8 cellular contexts compared by ENCODE assay signal in the genomic region with DNA sequence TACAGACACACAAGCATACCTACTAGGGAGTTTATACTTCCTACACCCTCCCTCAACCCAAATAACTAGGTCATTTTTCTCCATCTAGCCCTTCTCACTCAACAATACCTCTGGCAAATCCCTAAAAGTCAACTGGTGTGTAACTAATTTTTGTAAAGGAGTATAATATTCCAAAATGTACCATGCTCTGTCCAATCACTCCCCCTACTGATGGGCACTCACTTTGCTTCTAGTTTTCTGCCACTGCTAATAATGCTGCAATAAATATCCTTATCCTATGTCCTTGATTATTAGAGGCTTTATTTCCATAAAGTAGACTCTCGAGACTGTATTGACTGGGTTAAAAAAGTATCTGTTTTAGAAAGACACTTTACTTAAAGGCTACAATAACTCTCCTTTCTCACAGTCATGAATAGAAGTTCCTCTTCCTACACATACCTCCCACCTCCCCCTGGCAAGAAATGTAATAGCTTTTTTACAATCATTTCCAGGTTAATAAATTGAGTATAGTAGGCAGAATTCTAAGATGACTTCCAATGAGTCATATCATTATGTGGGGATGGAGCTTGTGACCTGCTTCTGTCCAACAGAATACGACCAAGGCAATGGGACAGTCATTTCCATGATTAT. TPM values are rescaled to one million over a fixed set of nuclear protein-coding genes. Genes with fewer than 3 reads are reported as not detected.
DNase-seq lines count a peak whose midpoint lies in the region; ATAC-seq, FAIRE-seq and TF ChIP-seq lines count a peak whose summit lies in the region.

No MANE protein-coding gene starts in this region.

- H3K9me3 Mint-ChIP-seq in stimulated activated naive CD8-positive, alpha-beta T cell treated with anti-CD3 and anti-CD28 coated beads, Interleukin-15, Interleukin-2, amounts not matched to agents 100 ng/mL and 50 ng/mL, for 24 hours, result no peaks in the 10 kb centered on the region
- no peaks in the 10 kb centered on the region for H3K9me3 Mint-ChIP-seq in activated CD8-positive, alpha-beta memory T cell treated with anti-CD3 and anti-CD28 coated beads, Interleukin-2, amount 10 ng/mL, durations not matched to agents 7 days and 5 days (ENCODE audit: low read depth)

- no peaks in the 10 kb centered on the region for H3K27me3 ChIP-seq in SJCRH30
- H3K27me3 ChIP-seq in transverse colon, result no peaks in the 10 kb centered on the region

- TF ChIP-seq EP300 in transverse colon (IDR thresholded peaks at IDR 0.05; ENCODE audit: low read depth), result no peak

- no peak for TF ChIP-seq POLR2A in transverse colon (IDR thresholded peaks at IDR 0.05)

- H3K27me3 Mint-ChIP-seq in stimulated activated naive CD8-positive, alpha-beta T cell treated with anti-CD3 and anti-CD28 coated beads, Interleukin-15, Interleukin-2, amounts not matched to agents 100 ng/mL and 50 ng/mL, for 24 hours, result no peaks in the 10 kb centered on the region
- H3K27me3 Mint-ChIP-seq in activated CD8-positive, alpha-beta memory T cell treated with anti-CD3 and anti-CD28 coated beads, Interleukin-2, amount 10 ng/mL, durations not matched to agents 7 days and 5 days, result no peaks in the 10 kb centered on the region

- ATAC-seq in stimulated activated naive CD8-positive, alpha-beta T cell treated with anti-CD3 and anti-CD28 coated beads, Interleukin-15, Interleukin-2, amounts not matched to agents 100 U/mL and 50 U/mL, for 24 hours, result no peak
- ATAC-seq in HG03342 (IDR thresholded peaks at IDR 0.05; ENCODE audit: unreplicated experiment) (no peak), Right ventricle myocardium superior (ENCODE audit: poor library complexity) (no peak)
- no peak for ATAC-seq in activated CD8-positive, alpha-beta memory T cell treated with anti-CD3 and anti-CD28 coated beads, Interleukin-2, amount 10 ng/mL, durations not matched to agents 7 days and 5 days

- intact Hi-C loops in transverse colon (cut with DNase I; ENCODE audit: low total_unique reads) (no loop called here), Right ventricle myocardium superior (cut with DNase I) (loop anchor here (10.0 kb wide), 1 partner anchor 863 kb away; no protein-coding TSS in a partner anchor)

- H3K4me1 ChIP-seq in SJCRH30, result peaks cover 3% of the 10 kb centered on the region; the same call in 1 of the 2 replicates
- H3K4me1 ChIP-seq in transverse colon, result peaks cover 17 to 35% (median 25%) of the 10 kb centered on the region in 4 donors

- in situ Hi-C loops in transverse colon (cut with MboI; ENCODE audit: low pct_ligation_motif_present in 1 of 4, low pct_unique_long_range_greater_than_20kb in 1 of 4, low sequenced_read_pairs in 3 of 4), result loop anchor here in 3 of 4 donors (25.0 kb wide), 2 partner anchors 856 to 931 kb away; no protein-coding TSS in a partner anchor

- H3K27ac Mint-ChIP-seq in stimulated activated naive CD8-positive, alpha-beta T cell treated with anti-CD3 and anti-CD28 coated beads, Interleukin-15, Interleukin-2, amounts not matched to agents 100 ng/mL and 50 ng/mL, for 24 hours, result peak overlapping the region; percentile 38
- no peak overlapping the region for H3K27ac Mint-ChIP-seq in activated CD8-positive, alpha-beta memory T cell treated with anti-CD3 and anti-CD28 coated beads, Interleukin-2, amount 10 ng/mL, durations not matched to agents 7 days and 5 days

- H3K4me3 Mint-ChIP-seq in stimulated activated naive CD8-positive, alpha-beta T cell treated with anti-CD3 and anti-CD28 coated beads, Interleukin-15, Interleukin-2, amounts not matched to agents 100 ng/mL and 50 ng/mL, for 24 hours, result no peak overlapping the region
- no peak overlapping the region for H3K4me3 Mint-ChIP-seq in activated CD8-positive, alpha-beta memory T cell treated with anti-CD3 and anti-CD28 coated beads, Interleukin-2, amount 10 ng/mL, durations not matched to agents 7 days and 5 days

- no peak overlapping the region for H3K4me3 ChIP-seq in SJCRH30
- no peak overlapping the region for H3K4me3 ChIP-seq in transverse colon

- peak; percentile 21 to 40 (median 32) for TF ChIP-seq CTCF in transverse colon (IDR thresholded peaks at IDR 0.05)

- peaks cover 10% of the 10 kb centered on the region for H3K4me1 Mint-ChIP-seq in stimulated activated naive CD8-positive, alpha-beta T cell treated with anti-CD3 and anti-CD28 coated beads, Interleukin-15, Interleukin-2, amounts not matched to agents 100 ng/mL and 50 ng/mL, for 24 hours (ENCODE audit: low read depth)
- peaks cover 11% of the 10 kb centered on the region for H3K4me1 Mint-ChIP-seq in activated CD8-positive, alpha-beta memory T cell treated with anti-CD3 and anti-CD28 coated beads, Interleukin-2, amount 10 ng/mL, durations not matched to agents 7 days and 5 days

- H3K36me3 ChIP-seq in SJCRH30, result no peaks in the 10 kb centered on the region
- H3K36me3 ChIP-seq in transverse colon, result peaks cover 0 to 8% (median 2%) of the 10 kb centered on the region in 4 donors

- peaks cover 29% of the 10 kb centered on the region for H3K36me3 Mint-ChIP-seq in stimulated activated naive CD8-positive, alpha-beta T cell treated with anti-CD3 and anti-CD28 coated beads, Interleukin-15, Interleukin-2, amounts not matched to agents 100 ng/mL and 50 ng/mL, for 24 hours (ENCODE audit: low read depth)
- peaks cover 13% of the 10 kb centered on the region for H3K36me3 Mint-ChIP-seq in activated CD8-positive, alpha-beta memory T cell treated with anti-CD3 and anti-CD28 coated beads, Interleukin-2, amount 10 ng/mL, durations not matched to agents 7 days and 5 days

- no peaks in the 10 kb centered on the region for H3K9me3 ChIP-seq in SJCRH30 (replicated peaks)
- H3K9me3 ChIP-seq in transverse colon, result no peaks in the 10 kb centered on the region

- DNase-seq in stimulated activated naive CD8-positive, alpha-beta T cell treated with anti-CD3 and anti-CD28 coated beads, Interleukin-15, Interleukin-2, amounts not matched to agents 100 U/mL and 50 U/mL, for 24 hours, result no peak
- peak; percentile 9 to 59 for DNase-seq in SJCRH30
- no peak for DNase-seq in frontal cortex (ENCODE audit: low spot score in 2 of 2)
- DNase-seq in transverse colon, result no peak
- no peak for DNase-seq in activated CD8-positive, alpha-beta memory T cell treated with anti-CD3 and anti-CD28 coated beads, Interleukin-2, amount 10 ng/mL, durations not matched to agents 7 days and 5 days
- no peak for DNase-seq in Right ventricle myocardium superior

- FAIRE-seq in frontal cortex (lab: Jason Lieb, UNC), result peak; percentile 77

- whole genome bisulfite sequencing in transverse colon (ENCODE audit: low coverage in 1 of 2), 2 donors, result 93 to 96% methylated on average over 2 of the region's 2 CpGs

- CTCF ChIA-PET in activated CD8-positive, alpha-beta memory T cell treated with anti-CD3 and anti-CD28 coated beads, Interleukin-2, amount 10 ng/mL, durations not matched to agents 7 days and 5 days (lab: Charles Lee), result interaction anchor here (0.6 to 6.2 kb wide), 5 partner anchors 9 to 942 kb away, joined by 3 to 42 read pairs (median 3); no protein-coding TSS in a partner anchor

- H3K27ac ChIP-seq in SJCRH30 (no peak overlapping the region), transverse colon (no peak overlapping the region)

RNA-seq across cellular contexts. Expression of a gene that starts 30.0 kb away (rescaled TPM):
- 14.0 and 14.1 TPM in 2 replicates for total RNA-seq in SJCRH30 (2014; rRNA removed; shearing (Covaris generic))
- 15.9 TPM for total RNA-seq in frontal cortex
- 10 to 100 TPM in 3 of 4 donors, 1 to 10 TPM in 1; 4.9 to 21.3 (median 13.1) TPM for total RNA-seq in transverse colon
- 10 to 100 TPM; 27.4 to 30.7 TPM for total RNA-seq in activated CD8-positive, alpha-beta memory T cell treated with anti-CD3 and anti-CD28 coated beads, Interleukin-2, amount 10 ng/mL, durations not matched to agents 7 days and 5 days
- total RNA-seq in Right ventricle myocardium superior, result 15.1 TPM

Comparison
In these comparisons a context has a peak if more than half of its experiments do, and no peak if none do; other contexts are left out.
1. DNase-seq: peak in SJCRH30 (2 of 2); none in stimulated activated naive CD8-positive, alpha-beta T cell treated with anti-CD3 and anti-CD28 coated beads, Interleukin-15, Interleukin-2, amounts not matched to agents 100 U/mL and 50 U/mL, for 24 hours (single experiment), frontal cortex (0 of 2), transverse colon (single experiment), activated CD8-positive, alpha-beta memory T cell treated with anti-CD3 and anti-CD28 coated beads, Interleukin-2, amount 10 ng/mL, durations not matched to agents 7 days and 5 days (single experiment) and Right ventricle myocardium superior (single experiment).